1 cellular context compared by ENCODE assay signal in genomic region chr1:35930593-35931423, GRCh38.
TF ChIP-seq lines count a peak whose summit lies in the region.

AGO3 (plus strand) TSS chr1:35931105; CDS start chr1:35931427, 322 bp downstream.

TF ChIP-seq in K562, 482 proteins besides CTCF, POLR2A, EP300 and RAD21 (continued from another document):
- TF ChIP-seq ZFX (CRISPR knock-in tag; IDR thresholded peaks at IDR 0.05) (peak; percentile 94), CBX1 (IDR thresholded peaks at IDR 0.05; ENCODE audit: low read depth) (peak; percentile 93; the same call in 1 of the 2 replicates), KHSRP (IDR thresholded peaks at IDR 0.05) (no peak)
